In the genomic region with DNA sequence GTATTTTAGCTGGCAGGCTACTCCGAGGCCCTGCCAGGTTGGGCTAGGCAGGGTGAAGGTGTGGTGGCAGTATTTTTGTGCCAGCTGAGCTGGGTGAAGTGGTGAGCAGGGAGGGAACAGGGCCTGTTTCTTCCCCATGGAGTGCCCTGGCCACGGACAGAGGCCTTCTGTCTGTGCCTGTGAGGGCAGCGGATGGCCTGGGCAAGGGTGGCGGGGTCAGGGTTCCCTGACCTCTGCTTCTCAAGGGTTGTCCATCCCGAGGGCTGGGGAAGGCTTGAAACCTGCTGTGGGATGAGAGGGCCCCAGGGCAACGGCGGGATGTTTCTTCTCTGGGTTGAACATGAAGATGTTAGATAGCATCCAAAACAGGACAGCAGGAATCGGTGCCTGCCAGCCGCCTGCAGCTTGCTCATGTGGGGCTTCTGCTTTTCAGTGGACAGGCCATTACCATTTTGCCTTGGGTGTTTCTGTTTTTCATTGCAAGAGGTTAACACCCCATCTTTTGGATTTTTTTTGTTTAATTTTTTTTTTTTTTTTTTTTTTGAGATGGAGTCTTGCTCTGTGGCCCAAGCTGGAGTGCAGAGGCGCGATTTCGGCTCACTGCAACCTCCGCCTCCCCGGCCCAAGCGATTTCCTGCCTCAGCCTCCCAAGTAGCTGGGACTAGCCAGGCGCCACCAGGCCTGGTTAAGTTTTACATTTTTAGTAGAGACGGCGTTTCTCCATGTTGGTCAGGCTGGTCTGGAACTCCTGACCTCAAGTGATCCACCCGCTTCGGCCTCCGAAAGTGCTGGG, we compare ENCODE assay signal across 1 cellular context.
TF ChIP-seq lines count a peak whose summit lies in the region.

No MANE protein-coding gene starts in this region.

TF ChIP-seq in H1, 55 proteins besides CTCF, POLR2A, EP300 and RAD21:
- no peak for TF ChIP-seq ZNF274 (IDR thresholded peaks at IDR 0.05; ENCODE audit: borderline replicate concordance, extremely low read depth, low read length)
- TF ChIP-seq SP2 (IDR thresholded peaks at IDR 0.05; ENCODE audit: low read length), result no peak
- peak; percentile 33; the same call in 1 of the 2 replicates for TF ChIP-seq POLR2AphosphoS5 (IDR thresholded peaks at IDR 0.05; ENCODE audit: low read depth, low read length)
